Comparison of ENCODE assay signal across 21 cellular contexts in the genomic region with DNA sequence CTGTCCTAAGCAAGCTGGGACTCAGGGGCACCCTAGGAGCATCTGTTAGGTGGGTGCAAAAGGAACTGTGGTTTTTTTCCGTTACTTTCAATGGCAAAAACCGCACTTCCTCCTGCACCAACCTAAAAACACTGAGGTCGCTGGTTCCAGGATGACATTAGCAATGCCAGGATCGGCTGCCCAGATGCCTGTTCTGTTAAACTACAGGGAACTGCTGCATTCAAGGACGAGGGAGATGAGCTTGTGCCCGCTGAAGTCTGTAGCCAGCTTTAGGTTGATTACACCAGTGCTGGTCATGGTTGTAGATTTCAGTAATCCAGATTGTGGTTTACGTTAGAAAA.
DNase-seq lines count a peak whose midpoint lies in the region; ATAC-seq and TF ChIP-seq lines count a peak whose summit lies in the region.
"Had no signal": no experiment of that assay in that cellular context is flagged by ENCODE, and none has a peak within 500 bp of the region (broad histone marks: within the 10 kb centered on the region; RNA-seq: fewer than 3 reads in every experiment).

No MANE protein-coding gene starts in this region.

- H3K36me3 Mint-ChIP-seq in activated naive CD4-positive, alpha-beta T cell treated with anti-CD3 and anti-CD28 coated beads for 36 hours (ENCODE audit: low read depth) = no peaks in the 10 kb centered on the region
- H3K36me3 Mint-ChIP-seq in activated CD8-positive, alpha-beta memory T cell treated with anti-CD3 and anti-CD28 coated beads, Interleukin-2, amount 10 ng/mL, durations not matched to agents 7 days and 5 days = no peaks in the 10 kb centered on the region
- H3K36me3 Mint-ChIP-seq: CD4-positive, CD25-positive, alpha-beta regulatory T cell had no signal

- CTCF ChIA-PET in activated naive CD4-positive, alpha-beta T cell treated with anti-CD3 and anti-CD28 coated beads for 36 hours (lab: Charles Lee) = no interaction called here
- CTCF ChIA-PET in activated CD8-positive, alpha-beta memory T cell treated with anti-CD3 and anti-CD28 coated beads, Interleukin-2, amount 10 ng/mL, durations not matched to agents 7 days and 5 days (lab: Charles Lee) = interaction anchor here (0.8 kb wide), 1 partner anchor 12 kb away, joined by 3 read pairs; no protein-coding TSS in a partner anchor

- H3K4me3 ChIP-seq in NB4 (ENCODE audit: low read depth, low read length) = peak overlapping the region; percentile 41
- H3K4me3 ChIP-seq: MG63, SJCRH30 had no signal

- no peak for TF ChIP-seq POLR2A in NB4 (IDR thresholded peaks at IDR 0.05; ENCODE audit: extremely low read depth, insufficient read length)

- intact Hi-C loops in activated naive CD4-positive, alpha-beta T cell treated with anti-CD3 and anti-CD28 coated beads for 36 hours (cut with micrococcal nuclease) = no loop called here

- no peak overlapping the region for H3K4me3 Mint-ChIP-seq in activated naive CD4-positive, alpha-beta T cell treated with anti-CD3 and anti-CD28 coated beads for 36 hours
- no peak overlapping the region for H3K4me3 Mint-ChIP-seq in activated CD8-positive, alpha-beta memory T cell treated with anti-CD3 and anti-CD28 coated beads, Interleukin-2, amount 10 ng/mL, durations not matched to agents 7 days and 5 days
- H3K4me3 Mint-ChIP-seq: CD4-positive, CD25-positive, alpha-beta regulatory T cell had no signal

- H3K9me3 Mint-ChIP-seq in activated naive CD4-positive, alpha-beta T cell treated with anti-CD3 and anti-CD28 coated beads for 36 hours = peaks cover 3% of the 10 kb centered on the region
- peaks cover 4% of the 10 kb centered on the region for H3K9me3 Mint-ChIP-seq in activated CD8-positive, alpha-beta memory T cell treated with anti-CD3 and anti-CD28 coated beads, Interleukin-2, amount 10 ng/mL, durations not matched to agents 7 days and 5 days (ENCODE audit: low read depth)

- no peaks in the 10 kb centered on the region for H3K36me3 ChIP-seq in KOPT-K1 (ENCODE audit: insufficient read depth, low read length)
- H3K36me3 ChIP-seq: MG63, SJCRH30 had no signal

- no peaks in the 10 kb centered on the region for H3K4me1 Mint-ChIP-seq in activated naive CD4-positive, alpha-beta T cell treated with anti-CD3 and anti-CD28 coated beads for 36 hours (ENCODE audit: low read depth)
- H3K4me1 Mint-ChIP-seq in activated CD8-positive, alpha-beta memory T cell treated with anti-CD3 and anti-CD28 coated beads, Interleukin-2, amount 10 ng/mL, durations not matched to agents 7 days and 5 days = no peaks in the 10 kb centered on the region
- H3K4me1 Mint-ChIP-seq: CD4-positive, CD25-positive, alpha-beta regulatory T cell had no signal

- no peak overlapping the region for H3K27ac Mint-ChIP-seq in activated naive CD4-positive, alpha-beta T cell treated with anti-CD3 and anti-CD28 coated beads for 36 hours
- H3K27ac Mint-ChIP-seq in activated CD8-positive, alpha-beta memory T cell treated with anti-CD3 and anti-CD28 coated beads, Interleukin-2, amount 10 ng/mL, durations not matched to agents 7 days and 5 days = no peak overlapping the region
- H3K27ac Mint-ChIP-seq: CD4-positive, CD25-positive, alpha-beta regulatory T cell had no signal

- no peak for TF ChIP-seq CTCF in NB4 (IDR thresholded peaks at IDR 0.05; ENCODE audit: low read depth, low read length)

- H3K27me3 Mint-ChIP-seq in activated naive CD4-positive, alpha-beta T cell treated with anti-CD3 and anti-CD28 coated beads for 36 hours (ENCODE audit: low read depth) = peaks cover 11% of the 10 kb centered on the region
- peaks cover 5% of the 10 kb centered on the region for H3K27me3 Mint-ChIP-seq in activated CD8-positive, alpha-beta memory T cell treated with anti-CD3 and anti-CD28 coated beads, Interleukin-2, amount 10 ng/mL, durations not matched to agents 7 days and 5 days

- ATAC-seq in activated CD8-positive, alpha-beta memory T cell treated with anti-CD3 and anti-CD28 coated beads, Interleukin-2, amount 10 ng/mL, durations not matched to agents 7 days and 5 days = no peak
- ATAC-seq: Panc1 had no signal

- peak; percentile 65 for DNase-seq in GDM1 (lab: John Stamatoyannopoulos, UW)
- DNase-seq in NB4 (ENCODE audit: low read depth) = peak; percentile 91
- peak; percentile 24 for DNase-seq in islet precursor cell
- DNase-seq in activated naive CD4-positive, alpha-beta T cell treated with anti-CD3 and anti-CD28 coated beads for 36 hours = no peak
- DNase-seq in activated CD8-positive, alpha-beta memory T cell treated with anti-CD3 and anti-CD28 coated beads, Interleukin-2, amount 10 ng/mL, durations not matched to agents 7 days and 5 days = no peak
- DNase-seq in stimulated activated CD4-positive, alpha-beta T cell treated with anti-CD3 and anti-CD28 coated beads, Interleukin-15, amount 100 ng/mL, for 24 hours = no peak
- DNase-seq: ACHN; CD4-positive, CD25-positive, alpha-beta regulatory T cell; COR-L47; DMS 273 treated with DMSO at 0.1 percent for 48 hours; GOT3; MG63; NCI-H1417; NCI-H187; NCI-H2227 treated with DMSO at 0.1 percent for 48 hours; NCI-H510A treated with DMSO at 0.1 percent for 48 hours; NCI-H774; SJCRH30; SW 1271 had no signal

- peak overlapping the region; percentile 97 for H3K27ac ChIP-seq in KOPT-K1 (ENCODE audit: low read depth, low read length, poor library complexity, severe bottlenecking)
- H3K27ac ChIP-seq: SJCRH30 had no signal

- H3K9me3 ChIP-seq in KOPT-K1 (ENCODE audit: insufficient read depth, low read length, poor library complexity, severe bottlenecking) = no peaks in the 10 kb centered on the region
- H3K9me3 ChIP-seq: MG63, SJCRH30 had no signal

Comparison
In these comparisons a context has a peak if more than half of its experiments do, and no peak if none do; other contexts are left out.
1. DNase-seq: peak in GDM1 (single experiment), NB4 (single experiment) and islet precursor cell (single experiment); none in activated naive CD4-positive, alpha-beta T cell treated with anti-CD3 and anti-CD28 coated beads for 36 hours (single experiment), activated CD8-positive, alpha-beta memory T cell treated with anti-CD3 and anti-CD28 coated beads, Interleukin-2, amount 10 ng/mL, durations not matched to agents 7 days and 5 days (single experiment) and stimulated activated CD4-positive, alpha-beta T cell treated with anti-CD3 and anti-CD28 coated beads, Interleukin-15, amount 100 ng/mL, for 24 hours (single experiment).